ENCODE assay signal across 23 cellular contexts in the genomic region with DNA sequence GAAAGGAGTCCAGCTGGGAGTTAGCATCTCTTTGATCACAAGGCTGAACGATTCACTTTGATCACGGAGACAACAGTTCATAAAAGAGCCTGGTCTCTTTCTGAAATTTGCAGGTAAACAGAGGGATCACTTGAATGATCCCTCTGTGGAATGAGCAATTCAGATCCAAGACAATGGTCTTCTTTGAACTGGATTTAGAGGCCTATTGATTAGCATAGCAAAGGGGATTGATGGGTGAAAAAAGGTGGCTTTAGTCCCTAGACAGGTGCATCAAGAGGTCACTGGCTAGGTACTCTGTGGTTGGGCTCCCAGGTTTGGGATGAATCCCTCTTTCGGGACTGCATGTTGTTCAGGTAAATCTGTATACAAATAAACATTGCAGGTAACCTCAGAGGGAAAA.
"Had no signal": no experiment of that assay in that cellular context is flagged by ENCODE, and none has a peak within 500 bp of the region (broad histone marks: within the 10 kb centered on the region; RNA-seq: fewer than 3 reads in every experiment).

No MANE protein-coding gene starts in this region.

- H3K36me3 Mint-ChIP-seq: activated naive CD4-positive, alpha-beta T cell treated with anti-CD3 and anti-CD28 coated beads, Interleukin-2, amount 10 ng/mL, durations not matched to agents 7 days and 5 days; activated naive CD8-positive, alpha-beta T cell treated with anti-CD3 and anti-CD28 coated beads for 36 hours; T-cell had no signal

- H3K4me1 Mint-ChIP-seq: activated CD4-positive, alpha-beta memory T cell treated with anti-CD3 and anti-CD28 coated beads, Interleukin-2, amount 10 ng/mL, durations not matched to agents 7 days and 5 days; activated CD4-positive, alpha-beta T cell treated with anti-CD3 and anti-CD28 coated beads, Interleukin-2, amount 10 ng/mL, durations not matched to agents 7 days and 5 days; activated naive CD4-positive, alpha-beta T cell treated with anti-CD3 and anti-CD28 coated beads, Interleukin-2, amount 10 ng/mL, durations not matched to agents 7 days and 5 days; activated naive CD8-positive, alpha-beta T cell treated with anti-CD3 and anti-CD28 coated beads for 36 hours; activated T-helper 17 cell treated with anti-CD3 and anti-CD28 coated beads, Interleukin-2, amount 50 U/mL, for 72 hours; T-cell had no signal

- H3K27me3 ChIP-seq: brain microvascular endothelial cell had no signal

- H3K36me3 ChIP-seq: brain microvascular endothelial cell, cardiac muscle cell had no signal

- H3K4me3 Mint-ChIP-seq: activated CD4-positive, alpha-beta memory T cell treated with anti-CD3 and anti-CD28 coated beads, Interleukin-2, amount 10 ng/mL, durations not matched to agents 7 days and 5 days; activated CD4-positive, alpha-beta T cell treated with anti-CD3 and anti-CD28 coated beads, Interleukin-2, amount 10 ng/mL, durations not matched to agents 7 days and 5 days; activated naive CD4-positive, alpha-beta T cell treated with anti-CD3 and anti-CD28 coated beads, Interleukin-2, amount 10 ng/mL, durations not matched to agents 7 days and 5 days; activated naive CD8-positive, alpha-beta T cell treated with anti-CD3 and anti-CD28 coated beads for 36 hours; activated T-helper 17 cell treated with anti-CD3 and anti-CD28 coated beads, Interleukin-2, amount 50 U/mL, for 72 hours; T-cell had no signal

- H3K4me3 ChIP-seq: cardiac muscle cell, PC-9 had no signal

- H3K27me3 Mint-ChIP-seq: activated CD4-positive, alpha-beta memory T cell treated with anti-CD3 and anti-CD28 coated beads, Interleukin-2, amount 10 ng/mL, durations not matched to agents 7 days and 5 days; activated CD4-positive, alpha-beta T cell treated with anti-CD3 and anti-CD28 coated beads, Interleukin-2, amount 10 ng/mL, durations not matched to agents 7 days and 5 days; activated naive CD4-positive, alpha-beta T cell treated with anti-CD3 and anti-CD28 coated beads, Interleukin-2, amount 10 ng/mL, durations not matched to agents 7 days and 5 days; activated naive CD8-positive, alpha-beta T cell treated with anti-CD3 and anti-CD28 coated beads for 36 hours; activated T-helper 17 cell treated with anti-CD3 and anti-CD28 coated beads, Interleukin-2, amount 50 U/mL, for 72 hours; T-cell had no signal

- ATAC-seq: activated T-helper 17 cell treated with anti-CD3 and anti-CD28 coated beads, Interleukin-2, amount 50 U/mL, for 72 hours; T-cell had no signal

- H3K27ac Mint-ChIP-seq: activated CD4-positive, alpha-beta memory T cell treated with anti-CD3 and anti-CD28 coated beads, Interleukin-2, amount 10 ng/mL, durations not matched to agents 7 days and 5 days; activated CD4-positive, alpha-beta T cell treated with anti-CD3 and anti-CD28 coated beads, Interleukin-2, amount 10 ng/mL, durations not matched to agents 7 days and 5 days; activated naive CD4-positive, alpha-beta T cell treated with anti-CD3 and anti-CD28 coated beads, Interleukin-2, amount 10 ng/mL, durations not matched to agents 7 days and 5 days; activated naive CD8-positive, alpha-beta T cell treated with anti-CD3 and anti-CD28 coated beads for 36 hours; activated T-helper 17 cell treated with anti-CD3 and anti-CD28 coated beads, Interleukin-2, amount 50 U/mL, for 72 hours; T-cell had no signal

- H3K9me3 Mint-ChIP-seq: activated CD4-positive, alpha-beta memory T cell treated with anti-CD3 and anti-CD28 coated beads, Interleukin-2, amount 10 ng/mL, durations not matched to agents 7 days and 5 days; activated CD4-positive, alpha-beta T cell treated with anti-CD3 and anti-CD28 coated beads, Interleukin-2, amount 10 ng/mL, durations not matched to agents 7 days and 5 days; activated naive CD4-positive, alpha-beta T cell treated with anti-CD3 and anti-CD28 coated beads, Interleukin-2, amount 10 ng/mL, durations not matched to agents 7 days and 5 days; activated naive CD8-positive, alpha-beta T cell treated with anti-CD3 and anti-CD28 coated beads for 36 hours; activated T-helper 17 cell treated with anti-CD3 and anti-CD28 coated beads, Interleukin-2, amount 50 U/mL, for 72 hours; T-cell had no signal

- DNase-seq: activated CD4-positive, alpha-beta memory T cell treated with anti-CD3 and anti-CD28 coated beads, Interleukin-2, amount 10 ng/mL, durations not matched to agents 7 days and 5 days; activated CD4-positive, alpha-beta T cell treated with anti-CD3 and anti-CD28 coated beads, Interleukin-2, amount 10 ng/mL, durations not matched to agents 7 days and 5 days; activated CD4-positive, CD25-positive, alpha-beta regulatory T cell; activated gamma-delta T cell treated with Interleukin-2 at 50 U/mL for 16 hours; activated naive CD4-positive, alpha-beta T cell treated with anti-CD3 and anti-CD28 coated beads, Interleukin-2, amount 10 ng/mL, durations not matched to agents 7 days and 5 days; activated naive CD8-positive, alpha-beta T cell treated with anti-CD3 and anti-CD28 coated beads for 36 hours; activated T-cell treated with anti-CD3 and anti-CD28 coated beads for 4 hours; activated T-cell treated with anti-CD3 and anti-CD28 coated beads, Interleukin-2, amount 50 U/mL, for 48 hours; brain microvascular endothelial cell; Karpas-422; MM.1S; NCI-H1105 treated with DMSO at 0.1 percent for 48 hours; NCI-H1436 treated with DMSO at 0.1 percent for 48 hours; NCI-H187; NCI-H2081 treated with DMSO at 0.1 percent for 48 hours; NCI-H446; PC-9; SHP77 treated with DMSO at 0.1 percent for 48 hours; T-cell; T-helper 2 cell; T1000 had no signal
